Comparison of ENCODE assay signal across 12 cellular contexts in the genomic region with DNA sequence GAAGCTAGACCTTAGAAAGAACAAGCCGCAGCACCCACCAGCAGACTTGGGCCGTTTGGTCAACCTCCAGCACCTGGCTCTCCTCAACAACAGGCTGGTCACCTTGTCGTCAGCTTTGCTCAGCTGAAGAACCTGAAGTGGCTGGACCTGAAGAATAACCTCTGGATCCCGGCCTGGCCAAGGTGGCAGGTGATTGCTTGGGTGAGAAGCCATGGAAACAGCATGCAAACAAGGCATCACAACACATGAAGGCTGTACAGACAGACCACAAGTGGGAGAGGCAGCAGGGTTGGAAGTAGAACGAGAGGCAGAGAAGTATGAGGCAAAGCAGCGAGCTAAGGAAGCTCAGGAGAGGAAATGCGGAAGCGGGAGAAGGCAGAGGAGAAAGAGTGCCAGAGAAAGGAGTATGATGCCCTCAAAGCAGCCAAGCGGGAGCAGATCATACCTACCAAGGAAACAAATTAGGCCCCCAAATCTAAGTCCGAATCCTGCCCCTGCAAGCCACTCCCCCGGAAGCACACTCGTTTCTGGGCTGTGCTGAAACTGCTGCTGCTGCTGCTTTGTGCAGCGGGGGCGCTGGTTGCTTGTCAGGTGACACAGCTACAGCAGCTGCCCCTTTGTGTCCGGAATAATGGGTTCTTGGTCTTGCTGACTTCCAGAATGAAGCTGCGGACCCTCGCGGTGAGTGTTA.
DNase-seq lines count a peak whose midpoint lies in the region; ATAC-seq, FAIRE-seq and TF ChIP-seq lines count a peak whose summit lies in the region.
"Had no signal": no experiment of that assay in that cellular context is flagged by ENCODE, and none has a peak within 500 bp of the region (broad histone marks: within the 10 kb centered on the region; RNA-seq: fewer than 3 reads in every experiment).

No MANE protein-coding gene starts in this region.

- WGBS in A549 (ENCODE audit: missing lambda C conversion rate), result 1% methylated on average over 17 of the region's 18 CpGs
- 88% methylated on average over 18 of the region's 18 CpGs for WGBS in smooth muscle cell (ENCODE audit: low lambda C conversion rate)

- FAIRE-seq in A549 (lab: Jason Lieb, UNC), result no peak
- FAIRE-seq: bronchial epithelial cell had no signal

- no peak overlapping the region for H3K9ac ChIP-seq in smooth muscle cell (ENCODE audit: low read depth)

- peaks cover 8% of the 10 kb centered on the region; the same call in 2 of the 3 replicates for H3K4me1 ChIP-seq in A549
- H3K4me1 ChIP-seq in smooth muscle cell (ENCODE audit: low read depth), result no peaks in the 10 kb centered on the region

- H3K27ac ChIP-seq in A549 (peak overlapping the region; percentile 78 to 97), smooth muscle cell (ENCODE audit: low read depth) (no peak overlapping the region)
- H3K27ac ChIP-seq: gastrocnemius medialis, VCaP had no signal

- ATAC-seq in A549 (peak; percentile 89 to 94), GM18909 (IDR thresholded peaks at IDR 0.05; ENCODE audit: poor library complexity, unreplicated experiment) (peak; percentile 62), HG03342 (IDR thresholded peaks at IDR 0.05; ENCODE audit: unreplicated experiment) (no peak), HG03097 (IDR thresholded peaks at IDR 0.05; ENCODE audit: low FRiP score, unreplicated experiment) (no peak)
- ATAC-seq: gastrocnemius medialis had no signal

- TF ChIP-seq POLR2A in A549 (IDR thresholded peaks at IDR 0.05; ENCODE audit: low read length), result no peak; the same call in 1 of the 2 replicates

- H3K9me3 ChIP-seq in A549 (no peaks in the 10 kb centered on the region), smooth muscle cell (replicated peaks; ENCODE audit: low read depth) (no peaks in the 10 kb centered on the region)
- H3K9me3 ChIP-seq: gastrocnemius medialis had no signal

- no peaks in the 10 kb centered on the region for H3K36me3 ChIP-seq in smooth muscle cell (ENCODE audit: low read depth)
- H3K36me3 ChIP-seq: gastrocnemius medialis had no signal

- no peak overlapping the region for H2AFZ ChIP-seq in smooth muscle cell (ENCODE audit: low read depth)

- H3K4me3 ChIP-seq in A549, result peak overlapping the region; percentile 71
- H3K4me3 ChIP-seq in smooth muscle cell, result no peak overlapping the region
- H3K4me3 ChIP-seq: gastrocnemius medialis had no signal

- TF ChIP-seq RAD21 in A549 (conservative IDR thresholded peaks at IDR 0.05 in 1 of 2, IDR thresholded peaks at IDR 0.05 in 1 of 2), result peak; percentile 56 to 61

- H3K79me2 ChIP-seq in smooth muscle cell (ENCODE audit: low read depth), result no peaks in the 10 kb centered on the region

- H3F3A ChIP-seq in smooth muscle cell (ENCODE audit: low read depth), result no peaks in the 10 kb centered on the region

- no peak for TF ChIP-seq EP300 in A549 (IDR thresholded peaks at IDR 0.05)

- POLR2A ChIA-PET in A549 (lab: Yijun Ruan, JAX), result interaction anchor here (0.6 to 2.8 kb wide), 23 partner anchors 8 to 157 kb away, joined by 3 to 32 read pairs (median 5); no protein-coding TSS in a partner anchor

- CTCF ChIA-PET in A549 (lab: Yijun Ruan, JAX), result interaction anchor here (0.8 to 2.1 kb wide), 18 partner anchors 31 to 322 kb away, joined by 3 to 8 read pairs (median 3); no protein-coding TSS in a partner anchor

- H3K27me3 ChIP-seq in smooth muscle cell (ENCODE audit: low read depth), result no peaks in the 10 kb centered on the region
- H3K27me3 ChIP-seq: gastrocnemius medialis had no signal

- peak overlapping the region; percentile 88 for H3K4me2 ChIP-seq in A549
- no peak overlapping the region for H3K4me2 ChIP-seq in smooth muscle cell

- peak; percentile 40 for TF ChIP-seq CTCF in A549 (IDR thresholded peaks at IDR 0.05)
- no peak for TF ChIP-seq CTCF in smooth muscle cell (IDR thresholded peaks at IDR 0.05; ENCODE audit: borderline replicate concordance, insufficient read depth, poor library complexity, severe bottlenecking)

- DNase-seq in A549 (ENCODE audit: low read depth in 1 of 2, low spot score in 1 of 2) (peak; percentile 62 to 86), NCI-H510A (lab: John Stamatoyannopoulos, UW) (peak; percentile 69), smooth muscle cell (lab: John Stamatoyannopoulos, UW; ENCODE audit: unreplicated experiment) (no peak), hypothalamus (lab: John Stamatoyannopoulos, UW) (no peak)
- DNase-seq in central memory CD4-positive, alpha-beta T cell, result peak; percentile 1
- DNase-seq: gastrocnemius medialis, NCI-H226 had no signal

- H4K20me1 ChIP-seq in smooth muscle cell (ENCODE audit: low read depth), result no peaks in the 10 kb centered on the region

TF ChIP-seq in A549, 52 proteins besides CTCF, POLR2A, EP300 and RAD21:
- TF ChIP-seq RCOR1 (IDR thresholded peaks at IDR 0.05; ENCODE audit: low read depth, low read length) (no peak), NPAS2 (CRISPR knock-in tag; IDR thresholded peaks at IDR 0.05; ENCODE audit: borderline replicate concordance) (no peak), SMC3 (IDR thresholded peaks at IDR 0.05) (peak; percentile 38; the same call in 1 of the 3 replicates), MAFK (IDR thresholded peaks at IDR 0.05; ENCODE audit: partially characterized antibody) (peak; percentile 59)
- TF ChIP-seq, protein P1, sequence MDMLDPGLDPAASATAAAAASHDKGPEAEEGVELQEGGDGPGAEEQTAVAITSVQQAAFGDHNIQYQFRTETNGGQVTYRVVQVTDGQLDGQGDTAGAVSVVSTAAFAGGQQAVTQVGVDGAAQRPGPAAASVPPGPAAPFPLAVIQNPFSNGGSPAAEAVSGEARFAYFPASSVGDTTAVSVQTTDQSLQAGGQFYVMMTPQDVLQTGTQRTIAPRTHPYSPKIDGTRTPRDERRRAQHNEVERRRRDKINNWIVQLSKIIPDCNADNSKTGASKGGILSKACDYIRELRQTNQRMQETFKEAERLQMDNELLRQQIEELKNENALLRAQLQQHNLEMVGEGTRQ (IDR thresholded peaks at IDR 0.05), result peak; percentile 66
- TF ChIP-seq, protein P2, sequence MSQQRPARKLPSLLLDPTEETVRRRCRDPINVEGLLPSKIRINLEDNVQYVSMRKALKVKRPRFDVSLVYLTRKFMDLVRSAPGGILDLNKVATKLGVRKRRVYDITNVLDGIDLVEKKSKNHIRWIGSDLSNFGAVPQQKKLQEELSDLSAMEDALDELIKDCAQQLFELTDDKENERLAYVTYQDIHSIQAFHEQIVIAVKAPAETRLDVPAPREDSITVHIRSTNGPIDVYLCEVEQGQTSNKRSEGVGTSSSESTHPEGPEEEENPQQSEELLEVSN (IDR thresholded peaks at IDR 0.05; ENCODE audit: borderline replicate concordance, low read depth), result no peak
- TF ChIP-seq, protein P3, sequence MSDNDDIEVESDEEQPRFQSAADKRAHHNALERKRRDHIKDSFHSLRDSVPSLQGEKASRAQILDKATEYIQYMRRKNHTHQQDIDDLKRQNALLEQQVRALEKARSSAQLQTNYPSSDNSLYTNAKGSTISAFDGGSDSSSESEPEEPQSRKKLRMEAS (IDR thresholded peaks at IDR 0.05), result peak; percentile 47

Comparison
In these comparisons a context has a peak if more than half of its experiments do, and no peak if none do; other contexts are left out.
1. ATAC-seq: peak in A549 (2 of 2) and GM18909 (single experiment); none in HG03342 (single experiment) and HG03097 (single experiment).
2. DNase-seq: peak in A549 (2 of 2), NCI-H510A (single experiment) and central memory CD4-positive, alpha-beta T cell (single experiment); none in smooth muscle cell (single experiment) and hypothalamus (0 of 51).